ENCODE assay signal across 10 cellular contexts in genomic region chr4:86544313-86544966, GRCh38. TPM values are rescaled to one million over a fixed set of nuclear protein-coding genes. Genes with fewer than 3 reads are reported as not detected.
DNase-seq lines count a peak whose midpoint lies in the region; ATAC-seq and TF ChIP-seq lines count a peak whose summit lies in the region.
"Had no signal": no experiment of that assay in that cellular context is flagged by ENCODE, and none has a peak within 500 bp of the region (broad histone marks: within the 10 kb centered on the region; RNA-seq: fewer than 3 reads in every experiment).

No MANE protein-coding gene starts in this region.

- no peak for TF ChIP-seq EP300 in upper lobe of left lung (IDR thresholded peaks at IDR 0.05)

- POLR2A ChIA-PET in naive thymus-derived CD4-positive, alpha-beta T cell (lab: Charles Lee) = no interaction called here

- intact Hi-C loops in activated CD4-positive, alpha-beta T cell treated with anti-CD3 and anti-CD28 coated beads, Interleukin-2, amount 10 ng/mL, durations not matched to agents 24 days and 14 days (cut with micrococcal nuclease) = loop anchor here (1.0 to 5.0 kb wide), 3 partner anchors 46 to 558 kb away; partner anchors contain the start of gene PTPN13
- intact Hi-C loops in naive thymus-derived CD4-positive, alpha-beta T cell (cut with micrococcal nuclease) = loop anchor here in 1 of 2 donors (2.0 to 10.0 kb wide), 3 partner anchors 47 to 460 kb away; partner anchors contain the start of gene PTPN13

- ATAC-seq in GM21717 (IDR thresholded peaks at IDR 0.05; ENCODE audit: unreplicated experiment) (peak; percentile 86), HG03457 (IDR thresholded peaks at IDR 0.05; ENCODE audit: unreplicated experiment) (peak; percentile 87), upper lobe of left lung (ENCODE audit: low FRiP score in 2 of 2) (no peak)
- ATAC-seq in naive thymus-derived CD4-positive, alpha-beta T cell = peak; percentile 45

- no peak overlapping the region for H3K4me3 ChIP-seq in naive thymus-derived CD4-positive, alpha-beta T cell (ENCODE audit: low read length)
- no peak overlapping the region for H3K4me3 ChIP-seq in upper lobe of left lung

- H3K9me3 ChIP-seq in naive thymus-derived CD4-positive, alpha-beta T cell (ENCODE audit: control insufficient read depth in 2 of 3, low read length in 3 of 3) = no peaks in the 10 kb centered on the region
- H3K9me3 ChIP-seq in upper lobe of left lung = no peaks in the 10 kb centered on the region

- no peaks in the 10 kb centered on the region for H3K4me1 ChIP-seq in naive thymus-derived CD4-positive, alpha-beta T cell (ENCODE audit: control insufficient read depth in 2 of 2, insufficient read depth in 2 of 2, low read length in 2 of 2)
- peaks cover 0 to 9% (median 0%) of the 10 kb centered on the region in 4 donors for H3K4me1 ChIP-seq in upper lobe of left lung

- H3K36me3 Mint-ChIP-seq in activated CD4-positive, alpha-beta T cell treated with anti-CD3 and anti-CD28 coated beads, Interleukin-2, amount 10 ng/mL, durations not matched to agents 24 days and 14 days (ENCODE audit: low read depth) = no peaks in the 10 kb centered on the region
- H3K36me3 Mint-ChIP-seq in naive thymus-derived CD4-positive, alpha-beta T cell = peaks cover 0 to 6% (median 0%) of the 10 kb centered on the region in 5 donors

- H3K27ac ChIP-seq in naive thymus-derived CD4-positive, alpha-beta T cell (ENCODE audit: low read depth, low read length) = no peak overlapping the region
- H3K27ac ChIP-seq in upper lobe of left lung = no peak overlapping the region

- no peak for TF ChIP-seq CTCF in upper lobe of left lung (IDR thresholded peaks at IDR 0.05)

- 44 to 50% methylated on average over 2 of the region's 2 CpGs for WGBS in upper lobe of left lung, 2 donors

- CTCF ChIA-PET in naive thymus-derived CD4-positive, alpha-beta T cell (lab: Charles Lee) = no interaction called here

- H3K27me3 ChIP-seq in naive thymus-derived CD4-positive, alpha-beta T cell (ENCODE audit: control insufficient read depth in 2 of 2, insufficient read depth in 2 of 2, low read length in 2 of 2) = no peaks in the 10 kb centered on the region
- H3K27me3 ChIP-seq in upper lobe of left lung = no peaks in the 10 kb centered on the region

- peak overlapping the region; percentile 78 for H3K27ac Mint-ChIP-seq in activated CD4-positive, alpha-beta T cell treated with anti-CD3 and anti-CD28 coated beads, Interleukin-2, amount 10 ng/mL, durations not matched to agents 24 days and 14 days
- H3K27ac Mint-ChIP-seq in naive thymus-derived CD4-positive, alpha-beta T cell = peak overlapping the region in 1 of 9 donors; percentile 93
- H3K27ac Mint-ChIP-seq: type B pancreatic cell had no signal

- H3K4me3 Mint-ChIP-seq in activated CD4-positive, alpha-beta T cell treated with anti-CD3 and anti-CD28 coated beads, Interleukin-2, amount 10 ng/mL, durations not matched to agents 24 days and 14 days = peak overlapping the region; percentile 53
- peak overlapping the region in 3 of 10 donors; percentile 29 to 69 (median 68) for H3K4me3 Mint-ChIP-seq in naive thymus-derived CD4-positive, alpha-beta T cell

- no peaks in the 10 kb centered on the region for H3K36me3 ChIP-seq in naive thymus-derived CD4-positive, alpha-beta T cell (ENCODE audit: control insufficient read depth in 2 of 3, insufficient read depth in 3 of 3, low read length in 3 of 3)
- H3K36me3 ChIP-seq in upper lobe of left lung = no peaks in the 10 kb centered on the region

- no peak for TF ChIP-seq POLR2A in upper lobe of left lung (IDR thresholded peaks at IDR 0.05)

- peak; percentile 75 for DNase-seq in activated CD4-positive, alpha-beta T cell treated with anti-CD3 and anti-CD28 coated beads, Interleukin-2, amount 10 ng/mL, durations not matched to agents 24 days and 14 days
- DNase-seq in activated CD4-positive, alpha-beta T cell treated with anti-CD3 and anti-CD28 coated beads for 1 hour = no peak
- peak in 2 of 9 donors; percentile 9 to 21 for DNase-seq in naive thymus-derived CD4-positive, alpha-beta T cell
- DNase-seq in upper lobe of left lung = no peak
- no peak for DNase-seq in NCI-H2107 (lab: John Stamatoyannopoulos, UW)
- no peak for DNase-seq in OCI-M1 (lab: John Stamatoyannopoulos, UW)
- DNase-seq: NCI-H446 treated with DMSO at 0.1 percent for 48 hours had no signal

- peaks cover 31% of the 10 kb centered on the region for H3K4me1 Mint-ChIP-seq in activated CD4-positive, alpha-beta T cell treated with anti-CD3 and anti-CD28 coated beads, Interleukin-2, amount 10 ng/mL, durations not matched to agents 24 days and 14 days
- peaks cover 5 to 33% (median 13%) of the 10 kb centered on the region in 7 donors for H3K4me1 Mint-ChIP-seq in naive thymus-derived CD4-positive, alpha-beta T cell

- H3K9me3 Mint-ChIP-seq in activated CD4-positive, alpha-beta T cell treated with anti-CD3 and anti-CD28 coated beads, Interleukin-2, amount 10 ng/mL, durations not matched to agents 24 days and 14 days = peaks cover 9% of the 10 kb centered on the region
- peaks cover 0 to 9% (median 0%) of the 10 kb centered on the region in 11 donors for H3K9me3 Mint-ChIP-seq in naive thymus-derived CD4-positive, alpha-beta T cell
- H3K9me3 Mint-ChIP-seq: type B pancreatic cell had no signal

- H3K27me3 Mint-ChIP-seq in activated CD4-positive, alpha-beta T cell treated with anti-CD3 and anti-CD28 coated beads, Interleukin-2, amount 10 ng/mL, durations not matched to agents 24 days and 14 days = peaks cover 10% of the 10 kb centered on the region
- H3K27me3 Mint-ChIP-seq in naive thymus-derived CD4-positive, alpha-beta T cell = peaks cover 4 to 20% (median 15%) of the 10 kb centered on the region in 5 donors
- H3K27me3 Mint-ChIP-seq: type B pancreatic cell had no signal

RNA-seq across cellular contexts. Expression of gene PTPN13, which starts 49.7 kb away (rescaled TPM):
- total RNA-seq in activated CD4-positive, alpha-beta T cell treated with anti-CD3 and anti-CD28 coated beads, Interleukin-2, amount 10 ng/mL, durations not matched to agents 24 days and 14 days = 0.12 and 0.26 TPM in 2 replicates
- total RNA-seq in naive thymus-derived CD4-positive, alpha-beta T cell = 1 to 10 TPM in 1 of 5 experiments, under 1 TPM in 3, not detected in 1; 0.05 to 4.5 (median 0.21) TPM
- not detected for polyA plus RNA-seq in naive thymus-derived CD4-positive, alpha-beta T cell
- 100 to 1,000 TPM in 2 of 6 donors, 10 to 100 TPM in 4; 50.1 to 163 (median 96.7) TPM for total RNA-seq in upper lobe of left lung

Comparison
In these comparisons a context has a peak if more than half of its experiments do, and no peak if none do; other contexts are left out.
1. ATAC-seq: peak in GM21717 (single experiment), HG03457 (single experiment) and naive thymus-derived CD4-positive, alpha-beta T cell (single experiment); none in upper lobe of left lung (0 of 2).
2. RNA of gene PTPN13, which starts 49.7 kb away (total RNA-seq): 50.1 to 163 TPM in upper lobe of left lung; 0.12 to 0.26 TPM in activated CD4-positive, alpha-beta T cell treated with anti-CD3 and anti-CD28 coated beads, Interleukin-2, amount 10 ng/mL, durations not matched to agents 24 days and 14 days and 0.05 to 4.5 TPM in naive thymus-derived CD4-positive, alpha-beta T cell; every median in the first group is over 4 times any median in the second.